In genomic region chr1:182795563-182796228, GRCh38 we compare ENCODE assay signal across 1 cellular context.
A peak's percentile ranks its signal among the peaks of the same experiment; 100 is the strongest.
TF ChIP-seq lines count a peak whose summit lies in the region.

No MANE protein-coding gene starts in this region.

TF ChIP-seq in K562, 482 proteins besides CTCF, POLR2A, EP300 and RAD21 (continued from another document):
- TF ChIP-seq GTF3C2 (IDR thresholded peaks at IDR 0.05; ENCODE audit: borderline replicate concordance, extremely low read depth, insufficient read length) (no peak), ZNF589 (CRISPR knock-in tag; IDR thresholded peaks at IDR 0.05; ENCODE audit: low read depth) (no peak), ZNF668 (CRISPR knock-in tag; IDR thresholded peaks at IDR 0.05) (no peak), ZNF561 (CRISPR knock-in tag; conservative IDR thresholded peaks at IDR 0.05) (no peak), ELF1 (tag; IDR thresholded peaks at IDR 0.05) (peak; percentile 81), TARDBP (IDR thresholded peaks at IDR 0.05) (no peak), SIRT6 (IDR thresholded peaks at IDR 0.05; ENCODE audit: low read depth, low read length) (no peak), ETS2 (tag; IDR thresholded peaks at IDR 0.05; ENCODE audit: borderline replicate concordance, poor library complexity, severe bottlenecking) (no peak), NFIX (CRISPR knock-in tag; IDR thresholded peaks at IDR 0.05; ENCODE audit: low read depth) (no peak), LARP7 (IDR thresholded peaks at IDR 0.05) (no peak), RBM25 (IDR thresholded peaks at IDR 0.05; ENCODE audit: low read depth, low read length, severe bottlenecking) (no peak), EHMT2 (IDR thresholded peaks at IDR 0.05) (no peak), POLR2AphosphoS2 (IDR thresholded peaks at IDR 0.05; ENCODE audit: low read length) (no peak), BCL6 (CRISPR knock-in tag; IDR thresholded peaks at IDR 0.05) (no peak), XRCC5 (IDR thresholded peaks at IDR 0.05; ENCODE audit: low read depth, low read length) (no peak)
- TF ChIP-seq, protein P1, sequence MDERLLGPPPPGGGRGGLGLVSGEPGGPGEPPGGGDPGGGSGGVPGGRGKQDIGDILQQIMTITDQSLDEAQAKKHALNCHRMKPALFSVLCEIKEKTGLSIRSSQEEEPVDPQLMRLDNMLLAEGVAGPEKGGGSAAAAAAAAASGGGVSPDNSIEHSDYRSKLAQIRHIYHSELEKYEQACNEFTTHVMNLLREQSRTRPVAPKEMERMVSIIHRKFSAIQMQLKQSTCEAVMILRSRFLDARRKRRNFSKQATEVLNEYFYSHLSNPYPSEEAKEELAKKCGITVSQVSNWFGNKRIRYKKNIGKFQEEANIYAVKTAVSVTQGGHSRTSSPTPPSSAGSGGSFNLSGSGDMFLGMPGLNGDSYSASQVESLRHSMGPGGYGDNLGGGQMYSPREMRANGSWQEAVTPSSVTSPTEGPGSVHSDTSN (CRISPR knock-in tag; IDR thresholded peaks at IDR 0.05; ENCODE audit: low read depth) = no peak
- TF ChIP-seq, protein P1 (tag; conservative IDR thresholded peaks at IDR 0.05; ENCODE audit: low read depth) = peak; percentile 82
